9 cellular contexts compared by ENCODE assay signal in the genomic region with DNA sequence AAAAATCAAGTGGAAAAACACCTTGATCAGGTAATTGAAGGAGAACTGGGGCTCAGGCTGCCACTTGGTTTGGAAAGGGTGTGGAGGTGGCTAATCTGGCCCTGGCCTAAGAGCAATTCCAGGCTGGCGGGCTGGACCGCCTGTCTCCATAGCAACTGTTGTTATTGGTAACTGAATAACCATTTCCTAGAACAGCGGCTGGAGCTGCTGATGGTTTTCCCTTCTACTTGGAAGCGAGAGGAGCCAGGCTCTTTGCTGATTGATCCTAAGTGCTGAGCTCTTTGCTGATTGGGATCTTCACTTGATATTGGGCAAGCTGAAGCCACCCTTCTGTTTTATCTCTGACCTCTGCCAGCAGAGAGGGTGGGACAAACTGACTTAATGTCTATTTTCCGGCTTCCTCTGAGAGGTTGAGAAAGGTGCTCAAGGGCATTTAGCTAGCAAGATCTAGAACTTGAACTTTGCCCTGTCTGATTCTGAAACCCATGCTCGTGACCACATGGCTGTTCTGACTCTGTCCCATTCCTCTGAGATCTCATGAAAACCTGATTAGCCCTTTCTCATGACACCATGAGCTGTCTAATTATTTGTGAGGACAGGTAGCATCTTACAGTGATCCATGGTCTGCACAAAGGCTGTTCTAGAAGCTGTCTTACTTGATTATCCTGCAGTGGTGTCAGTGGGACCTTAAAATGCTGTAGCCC.
DNase-seq lines count a peak whose midpoint lies in the region; ATAC-seq and TF ChIP-seq lines count a peak whose summit lies in the region.
"Had no signal": no experiment of that assay in that cellular context is flagged by ENCODE, and none has a peak within 500 bp of the region (broad histone marks: within the 10 kb centered on the region; RNA-seq: fewer than 3 reads in every experiment).

No MANE protein-coding gene starts in this region.

- no peak overlapping the region for H2AK5ac ChIP-seq in H9 (ENCODE audit: insufficient read length, low read length)

- no peak overlapping the region for H3K18ac ChIP-seq in H9 (ENCODE audit: insufficient read length, low read depth, low read length)

- H3K14ac ChIP-seq in H9 (ENCODE audit: insufficient read depth, low read length) = no peak overlapping the region

- H3K23me2 ChIP-seq in H9 (ENCODE audit: insufficient read length, low read depth, low read length, poor library complexity, severe bottlenecking) = no peaks in the 10 kb centered on the region

- no peak overlapping the region for H3K9ac ChIP-seq in H9 (ENCODE audit: extremely low read depth, insufficient read length, low read length)

- H3K27me3 ChIP-seq in H9 (ENCODE audit: insufficient read depth, low read length) (no peaks in the 10 kb centered on the region), RWPE2 (ENCODE audit: insufficient read depth, poor library complexity, severe bottlenecking) (no peaks in the 10 kb centered on the region)

- DNase-seq in COR-L47 (lab: John Stamatoyannopoulos, UW) (peak; percentile 33), H9 (peak; percentile 39), RWPE2 (ENCODE audit: low spot score) (peak; percentile 64), iPS-NIHi7 (ENCODE audit: extremely low spot score) (peak; percentile 56), immature natural killer cell (no peak), activated T-cell treated with anti-CD3 and anti-CD28 coated beads for 4 hours (no peak), NCI-H1436 (lab: John Stamatoyannopoulos, UW) (no peak)
- DNase-seq: occipital lobe had no signal

- no peak overlapping the region for H3K4me3 ChIP-seq in RWPE2 (ENCODE audit: severe bottlenecking)

- no peak overlapping the region for H4K91ac ChIP-seq in H9 (ENCODE audit: insufficient read length, low read depth, low read length)

- H4K5ac ChIP-seq in H9 (ENCODE audit: insufficient read length, low read depth, low read length) = no peak overlapping the region

- H2AFZ ChIP-seq in H9 (ENCODE audit: low read length) = no peak overlapping the region

- no peak overlapping the region for H4K8ac ChIP-seq in H9 (replicated peaks; ENCODE audit: insufficient read length, low read depth, low read length)

- H2BK15ac ChIP-seq in H9 (ENCODE audit: low read depth, low read length) = no peak overlapping the region

- H3K4me3 Mint-ChIP-seq in H9 (no peak overlapping the region), immature natural killer cell (no peak overlapping the region)

- H3K4ac ChIP-seq in H9 (ENCODE audit: low read depth, low read length) = no peak overlapping the region

- H3K36me3 ChIP-seq in RWPE2 (ENCODE audit: low read depth) = no peaks in the 10 kb centered on the region

- peaks cover 17% of the 10 kb centered on the region for H3K27me3 Mint-ChIP-seq in H9 (ENCODE audit: low read depth)
- H3K27me3 Mint-ChIP-seq in immature natural killer cell (ENCODE audit: low read depth in 3 of 3) = peaks cover 4 to 18% (median 7%) of the 10 kb centered on the region in 3 donors

- no CpG with 5 or more reads among the region's 6 CpGs for WGBS in H9 (ENCODE audit: extremely low coverage, insufficient read length, low lambda C conversion rate)

- H3K56ac ChIP-seq in H9 (ENCODE audit: insufficient read length, low read depth, low read length) = no peak overlapping the region

- no peak overlapping the region for H3K23ac ChIP-seq in H9 (ENCODE audit: insufficient read length, low read depth, low read length)

- H3K4me1 ChIP-seq in H9 (ENCODE audit: insufficient read depth, low read length) (no peaks in the 10 kb centered on the region), RWPE2 (ENCODE audit: insufficient read depth, poor library complexity, severe bottlenecking) (peaks cover 20% of the 10 kb centered on the region)

- no peak overlapping the region for H2BK120ac ChIP-seq in H9 (ENCODE audit: low read depth, low read length, poor library complexity, severe bottlenecking)

- H3K36me3 Mint-ChIP-seq in H9 (ENCODE audit: insufficient read depth in 1 of 3, low read depth in 3 of 3) (no peaks in the 10 kb centered on the region), immature natural killer cell (no peaks in the 10 kb centered on the region)

- no peak overlapping the region for H2BK12ac ChIP-seq in H9 (ENCODE audit: insufficient read length, low read depth, low read length)

- no peaks in the 10 kb centered on the region for H3K4me1 Mint-ChIP-seq in H9
- H3K4me1 Mint-ChIP-seq in immature natural killer cell = no peaks in the 10 kb centered on the region

- no peak overlapping the region for H2BK20ac ChIP-seq in H9 (ENCODE audit: low read depth, low read length, poor library complexity, severe bottlenecking)

- no peak overlapping the region for H2BK5ac ChIP-seq in H9 (ENCODE audit: insufficient read length, low read length)

- no peak overlapping the region for H3T11ph ChIP-seq in H9 (ENCODE audit: low read length)

- H3K79me1 ChIP-seq in H9 (ENCODE audit: insufficient read depth, low read depth, low read length, poor library complexity, severe bottlenecking) = no peaks in the 10 kb centered on the region

- H3K27ac Mint-ChIP-seq in H9 (no peak overlapping the region; a peak in 1 of 7 replicates), immature natural killer cell (no peak overlapping the region)

- no peaks in the 10 kb centered on the region for H3K79me2 ChIP-seq in H9 (ENCODE audit: insufficient read depth, low read length)

- H4K20me1 ChIP-seq in H9 (ENCODE audit: control insufficient read depth, insufficient read depth, insufficient read length) = no peaks in the 10 kb centered on the region

- no peak overlapping the region for H3K4me2 ChIP-seq in H9 (ENCODE audit: insufficient read depth, insufficient read length, low read length)

- H3K9me3 ChIP-seq in H9 (ENCODE audit: control insufficient read depth, low read depth, low read length) (no peaks in the 10 kb centered on the region), RWPE2 (ENCODE audit: severe bottlenecking) (no peaks in the 10 kb centered on the region)

- H3K9me3 Mint-ChIP-seq in H9 (peaks cover 0 to 2% of the 10 kb centered on the region in 2 experiments; a peak in 2 of 5 replicates), immature natural killer cell (peaks cover 0 to 2% (median 0%) of the 10 kb centered on the region in 6 donors)

- ATAC-seq in RWPE2 (ENCODE audit: low read depth) (no peak), HG03280 (IDR thresholded peaks at IDR 0.05; ENCODE audit: unreplicated experiment) (no peak)

- H3K27ac ChIP-seq in H9 (ENCODE audit: insufficient read length, low read depth, low read length) = no peak overlapping the region
- no peak overlapping the region for H3K27ac ChIP-seq in RWPE2 (ENCODE audit: poor library complexity, severe bottlenecking)

- no peak for TF ChIP-seq CTCF in H9 (conservative IDR thresholded peaks at IDR 0.05)
- no peak for TF ChIP-seq CTCF in RWPE2 (IDR thresholded peaks at IDR 0.05; ENCODE audit: poor library complexity, severe bottlenecking)

Comparison
In these comparisons a context has a peak if more than half of its experiments do, and no peak if none do; other contexts are left out.
1. DNase-seq: peak in COR-L47 (single experiment), H9 (single experiment), RWPE2 (single experiment) and iPS-NIHi7 (single experiment); none in immature natural killer cell (0 of 3), activated T-cell treated with anti-CD3 and anti-CD28 coated beads for 4 hours (single experiment) and NCI-H1436 (single experiment).